In the genomic region with DNA sequence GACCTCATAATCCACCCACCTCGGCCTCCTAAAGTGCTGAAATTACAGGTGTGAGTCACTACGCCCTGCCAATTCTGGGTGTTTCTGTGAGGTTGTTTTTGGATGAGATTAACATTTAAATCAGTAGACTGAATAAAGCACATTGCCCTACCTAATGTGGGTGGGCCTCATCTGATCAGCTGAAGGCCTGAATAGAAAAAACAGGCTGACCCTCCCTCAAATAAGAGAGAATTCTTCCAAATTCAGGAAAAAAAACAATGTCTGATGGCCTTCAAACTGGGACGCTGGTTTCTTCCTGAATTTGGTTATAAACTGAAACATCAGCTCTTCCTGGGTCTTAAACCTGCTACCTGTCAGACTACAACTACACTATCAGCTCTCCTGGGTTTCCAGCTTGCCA, we compare ENCODE assay signal across 2 cellular contexts.
TF ChIP-seq lines count a peak whose summit lies in the region.

No MANE protein-coding gene starts in this region.

TF ChIP-seq in HEK293, 187 proteins besides CTCF, POLR2A, EP300 and RAD21:
- TF ChIP-seq ZNF133 (tag by site-specific recombination; IDR thresholded peaks at IDR 0.05), result no peak
- peak; percentile 53; the same call in 1 of the 2 replicates for TF ChIP-seq ZNF10 (tag by site-specific recombination; IDR thresholded peaks at IDR 0.05)

TF ChIP-seq in K562, 482 proteins besides CTCF, POLR2A, EP300 and RAD21:
- TF ChIP-seq, protein P1, sequence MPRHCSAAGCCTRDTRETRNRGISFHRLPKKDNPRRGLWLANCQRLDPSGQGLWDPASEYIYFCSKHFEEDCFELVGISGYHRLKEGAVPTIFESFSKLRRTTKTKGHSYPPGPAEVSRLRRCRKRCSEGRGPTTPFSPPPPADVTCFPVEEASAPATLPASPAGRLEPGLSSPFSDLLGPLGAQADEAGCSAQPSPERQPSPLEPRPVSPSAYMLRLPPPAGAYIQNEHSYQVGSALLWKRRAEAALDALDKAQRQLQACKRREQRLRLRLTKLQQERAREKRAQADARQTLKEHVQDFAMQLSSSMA (CRISPR knock-in tag; IDR thresholded peaks at IDR 0.05), result no peak
- TF ChIP-seq RBM34 (IDR thresholded peaks at IDR 0.05; ENCODE audit: borderline replicate concordance, insufficient read depth, low read length), result no peak
- no peak for TF ChIP-seq KLF10 (CRISPR knock-in tag; IDR thresholded peaks at IDR 0.05)
- TF ChIP-seq HNRNPLL (IDR thresholded peaks at IDR 0.05; ENCODE audit: low read depth, low read length, poor library complexity, severe bottlenecking), result no peak
- peak; percentile 54; the same call in 1 of the 2 replicates for TF ChIP-seq ZNF134 (CRISPR knock-in tag; conservative IDR thresholded peaks at IDR 0.05)
- TF ChIP-seq SNRNP70 (optimal IDR thresholded peaks at IDR 0.05; ENCODE audit: low read depth, low read length), result no peak
